18 cellular contexts compared by ENCODE assay signal in genomic region chr5:74378464-74378863, GRCh38.
DNase-seq lines count a peak whose midpoint lies in the region; ATAC-seq and TF ChIP-seq lines count a peak whose summit lies in the region.
"Had no signal": no experiment of that assay in that cellular context is flagged by ENCODE, and none has a peak within 500 bp of the region (broad histone marks: within the 10 kb centered on the region; RNA-seq: fewer than 3 reads in every experiment).

No MANE protein-coding gene starts in this region.

- H3K4me3 ChIP-seq in adipocyte (ENCODE audit: low read length) (no peak overlapping the region), gastrocnemius medialis (no peak overlapping the region), prostate gland (no peak overlapping the region)
- H3K4me3 ChIP-seq: esophagus muscularis mucosa, left ventricle myocardium inferior had no signal

- H3K9ac ChIP-seq in adipocyte (ENCODE audit: low read length): no peak overlapping the region

- H3K36me3 ChIP-seq in adipocyte (ENCODE audit: control insufficient read depth, insufficient read depth, low read length, severe bottlenecking): no peaks in the 10 kb centered on the region
- no peaks in the 10 kb centered on the region for H3K36me3 ChIP-seq in gastrocnemius medialis
- no peaks in the 10 kb centered on the region for H3K36me3 ChIP-seq in prostate gland
- H3K36me3 ChIP-seq: esophagus muscularis mucosa, left ventricle myocardium inferior had no signal

- in situ Hi-C loops in gastrocnemius medialis (cut with MboI; ENCODE audit: low sequenced_read_pairs in 4 of 4): no loop called here

- intact Hi-C loops in gastrocnemius medialis (cut with DNase I; ENCODE audit: low total_unique reads): loop anchor here (1.0 kb wide), 1 partner anchor 27 kb away; no protein-coding TSS in a partner anchor
- intact Hi-C loops in sciatic nerve (cut with DNase I): no loop called here
- intact Hi-C loops in prostate gland (cut with DNase I): no loop called here

- DNase-seq in GM04504 (ENCODE audit: low read depth): peak; percentile 29
- peak; percentile 14 for DNase-seq in adipocyte (ENCODE audit: low read depth)
- DNase-seq in fibroblast of peridontal ligament (ENCODE audit: extremely low read depth): peak; percentile 33
- DNase-seq in gastrocnemius medialis: peak in 1 of 2 donors; percentile 10
- no peak for DNase-seq in UCSD-AML1 (lab: John Stamatoyannopoulos, UW; ENCODE audit: unreplicated experiment)
- DNase-seq in inferior parietal cortex (ENCODE audit: extremely low spot score): no peak
- no peak for DNase-seq in sciatic nerve (ENCODE audit: low spot score)
- DNase-seq in prostate gland (ENCODE audit: low spot score): no peak
- DNase-seq: activated CD4-positive, alpha-beta T cell treated with anti-CD3 and anti-CD28 coated beads, Interleukin-2, amount 10 ng/mL, durations not matched to agents 7 days and 5 days; activated CD8-positive, alpha-beta memory T cell treated with anti-CD3 and anti-CD28 coated beads, Interleukin-2, amount 10 ng/mL, durations not matched to agents 7 days and 5 days; effector CD8-positive, alpha-beta T cell; left ventricle myocardium inferior; NCI-H524; stimulated activated CD4-positive, alpha-beta T cell treated with anti-CD3 and anti-CD28 coated beads, Interleukin-2, amount 100 ng/mL, for 24 hours; T-helper 17 cell had no signal

- peaks cover 19% of the 10 kb centered on the region for H3K4me1 ChIP-seq in adipocyte (ENCODE audit: control insufficient read depth, insufficient read depth, low read length)
- H3K4me1 ChIP-seq in gastrocnemius medialis: peaks cover 50 to 55% of the 10 kb centered on the region in 2 donors
- H3K4me1 ChIP-seq in prostate gland (replicated peaks): no peaks in the 10 kb centered on the region

- WGBS in prostate gland: 72% methylated on average over 1 of the region's 1 CpG

- TF ChIP-seq POLR2A in gastrocnemius medialis (IDR thresholded peaks at IDR 0.05) (no peak), prostate gland (IDR thresholded peaks at IDR 0.05) (no peak)

- H3K27me3 ChIP-seq in adipocyte (replicated peaks; ENCODE audit: control insufficient read depth, insufficient read depth, low read length) (no peaks in the 10 kb centered on the region), gastrocnemius medialis (no peaks in the 10 kb centered on the region), prostate gland (replicated peaks; ENCODE audit: insufficient read depth) (no peaks in the 10 kb centered on the region)
- H3K27me3 ChIP-seq: esophagus muscularis mucosa had no signal

- H3K27ac ChIP-seq in gastrocnemius medialis: no peak overlapping the region
- H3K27ac ChIP-seq in prostate gland: no peak overlapping the region
- H3K27ac ChIP-seq: esophagus muscularis mucosa, left ventricle myocardium inferior had no signal

- H3K9me3 ChIP-seq in adipocyte (ENCODE audit: control insufficient read depth, low read length) (peaks cover 3% of the 10 kb centered on the region), gastrocnemius medialis (no peaks in the 10 kb centered on the region), prostate gland (no peaks in the 10 kb centered on the region)
- H3K9me3 ChIP-seq: esophagus muscularis mucosa had no signal

- ATAC-seq in gastrocnemius medialis: peak; percentile 75 to 79
- no peak for ATAC-seq in sciatic nerve
- ATAC-seq: activated CD8-positive, alpha-beta memory T cell treated with anti-CD3 and anti-CD28 coated beads, Interleukin-2, amount 10 ng/mL, durations not matched to agents 7 days and 5 days; activated naive CD4-positive, alpha-beta T cell treated with anti-CD3 and anti-CD28 coated beads, Interleukin-2, amount 50 U/mL, for 72 hours; stimulated activated effector memory CD8-positive, alpha-beta T cell treated with anti-CD3 and anti-CD28 coated beads, Interleukin-12 subunit alpha, Interleukin-12 subunit beta, amount 100 ng/mL, for 72 hours; T-helper 17 cell had no signal

- no peak for TF ChIP-seq CTCF in gastrocnemius medialis (IDR thresholded peaks at IDR 0.05 in 4 of 5, conservative IDR thresholded peaks at IDR 0.05 in 1 of 5)
- TF ChIP-seq CTCF in prostate gland (IDR thresholded peaks at IDR 0.05): no peak

Comparison
In these comparisons a context has a peak if more than half of its experiments do, and no peak if none do; other contexts are left out.
1. DNase-seq: peak in GM04504 (single experiment), adipocyte (single experiment) and fibroblast of peridontal ligament (single experiment); none in UCSD-AML1 (single experiment), inferior parietal cortex (single experiment), sciatic nerve (single experiment) and prostate gland (single experiment).